8 cellular contexts compared by ENCODE assay signal in genomic region chr2:16653799-16654198, GRCh38. TPM values are rescaled to one million over a fixed set of nuclear protein-coding genes. Genes with fewer than 3 reads are reported as not detected.
DNase-seq lines count a peak whose midpoint lies in the region; ATAC-seq and TF ChIP-seq lines count a peak whose summit lies in the region.

No MANE protein-coding gene starts in this region.

- H3K4me1 ChIP-seq in BLaER1 (peaks cover 96% of the 10 kb centered on the region), esophagus muscularis mucosa (peaks cover 55 to 90% (median 82%) of the 10 kb centered on the region in 4 donors)

- no peaks in the 10 kb centered on the region for H3K9me3 ChIP-seq in BLaER1
- no peaks in the 10 kb centered on the region for H3K9me3 ChIP-seq in esophagus muscularis mucosa

- no peak for TF ChIP-seq POLR2A in esophagus muscularis mucosa (IDR thresholded peaks at IDR 0.05; ENCODE audit: low read depth)

- DNase-seq in esophagus muscularis mucosa (ENCODE audit: extremely low spot score) (no peak), T-helper 2 cell (no peak), OCI-M2 (lab: John Stamatoyannopoulos, UW; ENCODE audit: unreplicated experiment) (no peak), hypothalamus (lab: John Stamatoyannopoulos, UW) (no peak), NCI-H1417 (lab: John Stamatoyannopoulos, UW) (no peak)

- no peak for TF ChIP-seq CTCF in esophagus muscularis mucosa (IDR thresholded peaks at IDR 0.05)

- H4K20me1 ChIP-seq in BLaER1 = no peaks in the 10 kb centered on the region

- peak overlapping the region; percentile 88 for H3K4me2 ChIP-seq in BLaER1

- no peak for TF ChIP-seq EP300 in esophagus muscularis mucosa (IDR thresholded peaks at IDR 0.05)

- peak; percentile 52 for ATAC-seq in GM19467 (IDR thresholded peaks at IDR 0.05; ENCODE audit: unreplicated experiment)
- peak; percentile 35 for ATAC-seq in HG03460 (IDR thresholded peaks at IDR 0.05; ENCODE audit: unreplicated experiment)

- WGBS in esophagus muscularis mucosa = 81% methylated on average over 4 of the region's 4 CpGs

- H3K27me3 ChIP-seq in BLaER1 = no peaks in the 10 kb centered on the region
- H3K27me3 ChIP-seq in esophagus muscularis mucosa = no peaks in the 10 kb centered on the region

- no peak overlapping the region for H3K4me3 ChIP-seq in BLaER1
- H3K4me3 ChIP-seq in esophagus muscularis mucosa = no peak overlapping the region

- H3K27ac ChIP-seq in BLaER1 (peak overlapping the region; percentile 84), esophagus muscularis mucosa (replicated peaks in 1 of 4) (peak overlapping the region; percentile 72 to 80 (median 76))

- peak overlapping the region; percentile 30; the same call in 1 of the 2 replicates for H3K9ac ChIP-seq in BLaER1

- intact Hi-C loops in esophagus muscularis mucosa (cut with DNase I) = no loop called here

- H3K36me3 ChIP-seq in BLaER1 = no peaks in the 10 kb centered on the region
- no peaks in the 10 kb centered on the region for H3K36me3 ChIP-seq in esophagus muscularis mucosa

RNA-seq across cellular contexts. Expression of gene CYRIA, which starts 11.8 kb away (rescaled TPM):
- 10 to 100 TPM; 10.3 to 13.3 (median 11.2) TPM for total RNA-seq in esophagus muscularis mucosa
